1 cellular context compared by ENCODE assay signal in the genomic region with DNA sequence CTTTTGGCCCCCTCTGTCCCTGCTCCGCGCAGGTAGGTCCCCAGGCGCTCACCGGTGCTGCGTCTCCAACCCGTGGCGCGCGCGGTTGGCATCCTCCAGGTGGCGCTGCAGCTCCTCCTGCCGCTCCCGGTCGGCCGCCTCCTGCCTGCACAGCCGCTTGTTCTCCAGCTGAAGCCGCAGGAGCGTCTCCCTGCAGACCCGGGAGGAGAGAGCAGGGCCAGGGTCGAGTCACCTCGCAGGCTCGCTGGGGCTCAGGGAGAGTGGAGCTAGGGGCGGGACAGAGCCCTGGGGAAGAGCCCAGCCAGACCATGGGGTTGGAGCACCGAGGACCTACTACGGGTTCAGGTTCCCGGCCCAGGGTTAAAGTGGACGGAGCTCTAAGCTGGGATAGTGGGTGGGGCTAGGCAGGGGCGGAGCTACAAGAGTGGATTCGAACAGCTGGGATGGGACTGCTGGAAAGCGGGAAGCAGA.
A peak's percentile ranks its signal among the peaks of the same experiment; 100 is the strongest.
TF ChIP-seq lines count a peak whose summit lies in the region.

No MANE protein-coding gene starts in this region.

TF ChIP-seq in HEK293, 187 proteins besides CTCF, POLR2A, EP300 and RAD21 (continued from another document and continues in another):
- TF ChIP-seq ZSCAN4 (tag by site-specific recombination; IDR thresholded peaks at IDR 0.05) (no peak), ZNF747 (tag by site-specific recombination; IDR thresholded peaks at IDR 0.05) (no peak), ZBTB7A (tag by site-specific recombination; IDR thresholded peaks at IDR 0.05; ENCODE audit: low read depth) (no peak), ZNF785 (tag by site-specific recombination; IDR thresholded peaks at IDR 0.05) (no peak), ZBTB26 (tag by site-specific recombination; optimal IDR thresholded peaks at IDR 0.05) (peak; percentile 57), KLF8 (tag by site-specific recombination; IDR thresholded peaks at IDR 0.05) (peak; percentile 45; the same call in 1 of the 2 replicates), ZNF600 (tag by site-specific recombination; IDR thresholded peaks at IDR 0.05) (peak; percentile 88), MEIS1 (CRISPR knock-in tag; IDR thresholded peaks at IDR 0.05; ENCODE audit: borderline replicate concordance) (no peak), ZNF76 (tag by site-specific recombination; IDR thresholded peaks at IDR 0.05; ENCODE audit: borderline replicate concordance, low read depth) (0 out of 2 replicates have a peak, but pooled peaks have one; percentile 11), ZNF155 (tag by site-specific recombination; IDR thresholded peaks at IDR 0.05) (no peak), MZF1 (tag by site-specific recombination; IDR thresholded peaks at IDR 0.05; ENCODE audit: borderline replicate concordance) (no peak), ZNF391 (tag by site-specific recombination; IDR thresholded peaks at IDR 0.05; ENCODE audit: borderline replicate concordance, low read depth) (0 out of 2 replicates have a peak, but pooled peaks have one; percentile 34), ZNF423 (tag by site-specific recombination; IDR thresholded peaks at IDR 0.05) (no peak), ZNF571 (tag by site-specific recombination; IDR thresholded peaks at IDR 0.05) (no peak), ZEB2 (tag by site-specific recombination; IDR thresholded peaks at IDR 0.05) (peak; percentile 83), ZBTB20 (tag by site-specific recombination; IDR thresholded peaks at IDR 0.05) (peak; percentile 52; the same call in 1 of the 2 replicates), ZNF292 (tag by site-specific recombination; IDR thresholded peaks at IDR 0.05; ENCODE audit: borderline replicate concordance, low read depth) (no peak), KLF7 (tag by site-specific recombination; IDR thresholded peaks at IDR 0.05; ENCODE audit: borderline replicate concordance) (no peak), ZFHX2 (tag by site-specific recombination; conservative IDR thresholded peaks at IDR 0.05) (no peak), ZNF610 (tag by site-specific recombination; IDR thresholded peaks at IDR 0.05; ENCODE audit: borderline replicate concordance) (peak; percentile 95), ZNF658 (tag by site-specific recombination; IDR thresholded peaks at IDR 0.05) (no peak), ZNF223 (tag by site-specific recombination; IDR thresholded peaks at IDR 0.05) (no peak), ZNF664 (tag by site-specific recombination; IDR thresholded peaks at IDR 0.05) (no peak), ZNF2 (tag by site-specific recombination; IDR thresholded peaks at IDR 0.05) (peak; percentile 67; the same call in 1 of the 2 replicates), ZNF24 (tag by site-specific recombination; IDR thresholded peaks at IDR 0.05) (no peak), ZNF549 (tag by site-specific recombination; IDR thresholded peaks at IDR 0.05) (no peak), SP2 (tag by site-specific recombination; IDR thresholded peaks at IDR 0.05) (peak; percentile 66), YY1 (tag by site-specific recombination; IDR thresholded peaks at IDR 0.05) (no peak), IKZF3 (tag by site-specific recombination; IDR thresholded peaks at IDR 0.05) (peak; percentile 97), TSHZ1 (tag by site-specific recombination; IDR thresholded peaks at IDR 0.05; ENCODE audit: borderline replicate concordance) (no peak), SCRT1 (tag by site-specific recombination; IDR thresholded peaks at IDR 0.05; ENCODE audit: borderline replicate concordance) (no peak), ZBTB8A (tag by site-specific recombination; IDR thresholded peaks at IDR 0.05) (peak; percentile 53), ZNF426 (tag by site-specific recombination; IDR thresholded peaks at IDR 0.05) (no peak), ZNF335 (tag by site-specific recombination; conservative IDR thresholded peaks at IDR 0.05) (peak; percentile 87), ZNF324 (tag by site-specific recombination; IDR thresholded peaks at IDR 0.05) (no peak), ZNF645 (tag by site-specific recombination; IDR thresholded peaks at IDR 0.05) (no peak), ZBTB48 (tag by site-specific recombination; IDR thresholded peaks at IDR 0.05) (no peak), ZNF394 (tag by site-specific recombination; IDR thresholded peaks at IDR 0.05; ENCODE audit: borderline replicate concordance) (no peak), KLF17 (tag by site-specific recombination; IDR thresholded peaks at IDR 0.05) (peak; percentile 59; the same call in 1 of the 2 replicates), OVOL3 (tag by site-specific recombination; IDR thresholded peaks at IDR 0.05) (no peak), ZNF660 (tag by site-specific recombination; IDR thresholded peaks at IDR 0.05) (no peak), ZNF560 (tag by site-specific recombination; IDR thresholded peaks at IDR 0.05; ENCODE audit: borderline replicate concordance) (no peak), ZNF433 (tag by site-specific recombination; IDR thresholded peaks at IDR 0.05; ENCODE audit: low read depth) (no peak), ZBTB17 (tag by site-specific recombination; IDR thresholded peaks at IDR 0.05) (peak; percentile 95)
- TF ChIP-seq, protein P1, sequence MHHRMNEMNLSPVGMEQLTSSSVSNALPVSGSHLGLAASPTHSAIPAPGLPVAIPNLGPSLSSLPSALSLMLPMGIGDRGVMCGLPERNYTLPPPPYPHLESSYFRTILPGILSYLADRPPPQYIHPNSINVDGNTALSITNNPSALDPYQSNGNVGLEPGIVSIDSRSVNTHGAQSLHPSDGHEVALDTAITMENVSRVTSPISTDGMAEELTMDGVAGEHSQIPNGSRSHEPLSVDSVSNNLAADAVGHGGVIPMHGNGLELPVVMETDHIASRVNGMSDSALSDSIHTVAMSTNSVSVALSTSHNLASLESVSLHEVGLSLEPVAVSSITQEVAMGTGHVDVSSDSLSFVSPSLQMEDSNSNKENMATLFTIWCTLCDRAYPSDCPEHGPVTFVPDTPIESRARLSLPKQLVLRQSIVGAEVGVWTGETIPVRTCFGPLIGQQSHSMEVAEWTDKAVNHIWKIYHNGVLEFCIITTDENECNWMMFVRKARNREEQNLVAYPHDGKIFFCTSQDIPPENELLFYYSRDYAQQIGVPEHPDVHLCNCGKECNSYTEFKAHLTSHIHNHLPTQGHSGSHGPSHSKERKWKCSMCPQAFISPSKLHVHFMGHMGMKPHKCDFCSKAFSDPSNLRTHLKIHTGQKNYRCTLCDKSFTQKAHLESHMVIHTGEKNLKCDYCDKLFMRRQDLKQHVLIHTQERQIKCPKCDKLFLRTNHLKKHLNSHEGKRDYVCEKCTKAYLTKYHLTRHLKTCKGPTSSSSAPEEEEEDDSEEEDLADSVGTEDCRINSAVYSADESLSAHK (tag by site-specific recombination; IDR thresholded peaks at IDR 0.05), result no peak
- TF ChIP-seq, protein P2, sequence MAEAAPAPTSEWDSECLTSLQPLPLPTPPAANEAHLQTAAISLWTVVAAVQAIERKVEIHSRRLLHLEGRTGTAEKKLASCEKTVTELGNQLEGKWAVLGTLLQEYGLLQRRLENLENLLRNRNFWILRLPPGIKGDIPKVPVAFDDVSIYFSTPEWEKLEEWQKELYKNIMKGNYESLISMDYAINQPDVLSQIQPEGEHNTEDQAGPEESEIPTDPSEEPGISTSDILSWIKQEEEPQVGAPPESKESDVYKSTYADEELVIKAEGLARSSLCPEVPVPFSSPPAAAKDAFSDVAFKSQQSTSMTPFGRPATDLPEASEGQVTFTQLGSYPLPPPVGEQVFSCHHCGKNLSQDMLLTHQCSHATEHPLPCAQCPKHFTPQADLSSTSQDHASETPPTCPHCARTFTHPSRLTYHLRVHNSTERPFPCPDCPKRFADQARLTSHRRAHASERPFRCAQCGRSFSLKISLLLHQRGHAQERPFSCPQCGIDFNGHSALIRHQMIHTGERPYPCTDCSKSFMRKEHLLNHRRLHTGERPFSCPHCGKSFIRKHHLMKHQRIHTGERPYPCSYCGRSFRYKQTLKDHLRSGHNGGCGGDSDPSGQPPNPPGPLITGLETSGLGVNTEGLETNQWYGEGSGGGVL (tag by site-specific recombination; IDR thresholded peaks at IDR 0.05), result no peak
- TF ChIP-seq, protein P3, sequence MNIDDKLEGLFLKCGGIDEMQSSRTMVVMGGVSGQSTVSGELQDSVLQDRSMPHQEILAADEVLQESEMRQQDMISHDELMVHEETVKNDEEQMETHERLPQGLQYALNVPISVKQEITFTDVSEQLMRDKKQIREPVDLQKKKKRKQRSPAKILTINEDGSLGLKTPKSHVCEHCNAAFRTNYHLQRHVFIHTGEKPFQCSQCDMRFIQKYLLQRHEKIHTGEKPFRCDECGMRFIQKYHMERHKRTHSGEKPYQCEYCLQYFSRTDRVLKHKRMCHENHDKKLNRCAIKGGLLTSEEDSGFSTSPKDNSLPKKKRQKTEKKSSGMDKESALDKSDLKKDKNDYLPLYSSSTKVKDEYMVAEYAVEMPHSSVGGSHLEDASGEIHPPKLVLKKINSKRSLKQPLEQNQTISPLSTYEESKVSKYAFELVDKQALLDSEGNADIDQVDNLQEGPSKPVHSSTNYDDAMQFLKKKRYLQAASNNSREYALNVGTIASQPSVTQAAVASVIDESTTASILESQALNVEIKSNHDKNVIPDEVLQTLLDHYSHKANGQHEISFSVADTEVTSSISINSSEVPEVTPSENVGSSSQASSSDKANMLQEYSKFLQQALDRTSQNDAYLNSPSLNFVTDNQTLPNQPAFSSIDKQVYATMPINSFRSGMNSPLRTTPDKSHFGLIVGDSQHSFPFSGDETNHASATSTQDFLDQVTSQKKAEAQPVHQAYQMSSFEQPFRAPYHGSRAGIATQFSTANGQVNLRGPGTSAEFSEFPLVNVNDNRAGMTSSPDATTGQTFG (tag by site-specific recombination; IDR thresholded peaks at IDR 0.05; ENCODE audit: borderline replicate concordance), result no peak
- TF ChIP-seq, protein P4, sequence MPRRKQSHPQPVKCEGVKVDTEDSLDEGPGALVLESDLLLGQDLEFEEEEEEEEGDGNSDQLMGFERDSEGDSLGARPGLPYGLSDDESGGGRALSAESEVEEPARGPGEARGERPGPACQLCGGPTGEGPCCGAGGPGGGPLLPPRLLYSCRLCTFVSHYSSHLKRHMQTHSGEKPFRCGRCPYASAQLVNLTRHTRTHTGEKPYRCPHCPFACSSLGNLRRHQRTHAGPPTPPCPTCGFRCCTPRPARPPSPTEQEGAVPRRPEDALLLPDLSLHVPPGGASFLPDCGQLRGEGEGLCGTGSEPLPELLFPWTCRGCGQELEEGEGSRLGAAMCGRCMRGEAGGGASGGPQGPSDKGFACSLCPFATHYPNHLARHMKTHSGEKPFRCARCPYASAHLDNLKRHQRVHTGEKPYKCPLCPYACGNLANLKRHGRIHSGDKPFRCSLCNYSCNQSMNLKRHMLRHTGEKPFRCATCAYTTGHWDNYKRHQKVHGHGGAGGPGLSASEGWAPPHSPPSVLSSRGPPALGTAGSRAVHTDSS (tag by site-specific recombination; IDR thresholded peaks at IDR 0.05), result no peak
